Comparison of ENCODE assay signal across 14 cellular contexts in genomic region chr2:8380026-8380425, GRCh38.
A peak's percentile ranks its signal among the peaks of the same experiment; 100 is the strongest.
DNase-seq lines count a peak whose midpoint lies in the region; ATAC-seq and TF ChIP-seq lines count a peak whose summit lies in the region.
"Had no signal": no experiment of that assay in that cellular context is flagged by ENCODE, and none has a peak within 500 bp of the region (broad histone marks: within the 10 kb centered on the region; RNA-seq: fewer than 3 reads in every experiment).

No MANE protein-coding gene starts in this region.

- peak overlapping the region; percentile 72 for H3K27ac ChIP-seq in left ventricle myocardium inferior (replicated peaks)
- H3K27ac ChIP-seq: A549, transverse colon had no signal

- no peak overlapping the region for H3K27ac Mint-ChIP-seq in stimulated activated naive B cell treated with anti-CD40 and anti-IgM and Interleukin-4, amounts not matched to agents 10 μg/mL and 1 μg/mL and 100 μg/mL, for 72 hours
- no peak overlapping the region for H3K27ac Mint-ChIP-seq in activated T-helper 1 cell treated with anti-CD3 and anti-CD28 coated beads, Interleukin-12 subunit alpha, Interleukin-12 subunit beta, Interleukin-2, Interleukin-4 antibody, amounts not matched to agents 30 ng/mL and 10 ng/mL and 1 ng/mL, durations not matched to agents 14 hours and 24 hours and 36 hours

- no peaks in the 10 kb centered on the region for H3K27me3 ChIP-seq in left ventricle myocardium inferior (ENCODE audit: low read depth)
- H3K27me3 ChIP-seq: transverse colon had no signal

- H3K4me1 Mint-ChIP-seq in stimulated activated naive B cell treated with anti-CD40 and anti-IgM and Interleukin-4, amounts not matched to agents 10 μg/mL and 1 μg/mL and 100 μg/mL, for 72 hours = peaks cover 19 to 24% of the 10 kb centered on the region in 2 donors
- H3K4me1 Mint-ChIP-seq in activated T-helper 1 cell treated with anti-CD3 and anti-CD28 coated beads, Interleukin-12 subunit alpha, Interleukin-12 subunit beta, Interleukin-2, Interleukin-4 antibody, amounts not matched to agents 30 ng/mL and 10 ng/mL and 1 ng/mL, durations not matched to agents 14 hours and 24 hours and 36 hours (ENCODE audit: low read depth) = peaks cover 29% of the 10 kb centered on the region

- H3K4me1 ChIP-seq in left ventricle myocardium inferior = peaks cover 14% of the 10 kb centered on the region
- H3K4me1 ChIP-seq: A549, transverse colon had no signal

- no peak for DNase-seq in Right ventricle myocardium superior
- no peak for DNase-seq in cardiac septum (ENCODE audit: low spot score)
- DNase-seq in left ventricle myocardium inferior = peak; percentile 22
- DNase-seq in stimulated activated naive B cell treated with anti-CD40 and anti-IgM and Interleukin-4, amounts not matched to agents 10 μg/mL and 1 μg/mL and 100 μg/mL, for 72 hours = peak; percentile 20
- DNase-seq in NCI-H2081 treated with DMSO at 0.1 percent for 48 hours (lab: John Stamatoyannopoulos, UW) = no peak
- no peak for DNase-seq in activated T-helper 1 cell treated with anti-CD3 and anti-CD28 coated beads, Interleukin-12 subunit alpha, Interleukin-12 subunit beta, Interleukin-2, Interleukin-4 antibody, amounts not matched to agents 30 ng/mL and 10 ng/mL and 1 ng/mL, durations not matched to agents 14 hours and 24 hours and 36 hours (ENCODE audit: low spot score)
- no peak for DNase-seq in hypothalamus (lab: John Stamatoyannopoulos, UW)
- DNase-seq: activated CD8-positive, alpha-beta memory T cell treated with anti-CD3 and anti-CD28 coated beads, Interleukin-2, amount 50 U/mL, for 4 hours; H9; mesendoderm; retina; transverse colon had no signal

- intact Hi-C loops in Right ventricle myocardium superior (cut with DNase I) (no loop called here), cardiac septum (cut with DNase I) (no loop called here), left ventricle myocardium inferior (cut with micrococcal nuclease) (no loop called here)
- intact Hi-C loops in activated T-helper 1 cell treated with anti-CD3 and anti-CD28 coated beads, Interleukin-12 subunit alpha, Interleukin-12 subunit beta, Interleukin-2, Interleukin-4 antibody, amounts not matched to agents 30 ng/mL and 10 ng/mL and 1 ng/mL, durations not matched to agents 14 hours and 24 hours and 36 hours (cut with micrococcal nuclease) = no loop called here

- TF ChIP-seq CTCF in left ventricle myocardium inferior (IDR thresholded peaks at IDR 0.05; ENCODE audit: borderline replicate concordance) = no peak

- H3K4me3 ChIP-seq in left ventricle myocardium inferior = no peak overlapping the region
- H3K4me3 ChIP-seq: A549, transverse colon had no signal

- H3K27me3 Mint-ChIP-seq in stimulated activated naive B cell treated with anti-CD40 and anti-IgM and Interleukin-4, amounts not matched to agents 10 μg/mL and 1 μg/mL and 100 μg/mL, for 72 hours = peaks cover 30 to 37% of the 10 kb centered on the region in 2 donors
- H3K27me3 Mint-ChIP-seq in activated T-helper 1 cell treated with anti-CD3 and anti-CD28 coated beads, Interleukin-12 subunit alpha, Interleukin-12 subunit beta, Interleukin-2, Interleukin-4 antibody, amounts not matched to agents 30 ng/mL and 10 ng/mL and 1 ng/mL, durations not matched to agents 14 hours and 24 hours and 36 hours (ENCODE audit: insufficient read depth) = peaks cover 3% of the 10 kb centered on the region

- H3K9me3 ChIP-seq in left ventricle myocardium inferior (replicated peaks) = no peaks in the 10 kb centered on the region
- H3K9me3 ChIP-seq: A549, transverse colon had no signal

- no peaks in the 10 kb centered on the region for H3K36me3 Mint-ChIP-seq in stimulated activated naive B cell treated with anti-CD40 and anti-IgM and Interleukin-4, amounts not matched to agents 10 μg/mL and 1 μg/mL and 100 μg/mL, for 72 hours
- no peaks in the 10 kb centered on the region for H3K36me3 Mint-ChIP-seq in activated T-helper 1 cell treated with anti-CD3 and anti-CD28 coated beads, Interleukin-12 subunit alpha, Interleukin-12 subunit beta, Interleukin-2, Interleukin-4 antibody, amounts not matched to agents 30 ng/mL and 10 ng/mL and 1 ng/mL, durations not matched to agents 14 hours and 24 hours and 36 hours (ENCODE audit: low read depth)

- H3K36me3 ChIP-seq in left ventricle myocardium inferior = no peaks in the 10 kb centered on the region
- H3K36me3 ChIP-seq: transverse colon had no signal

- no peak overlapping the region for H3K4me3 Mint-ChIP-seq in stimulated activated naive B cell treated with anti-CD40 and anti-IgM and Interleukin-4, amounts not matched to agents 10 μg/mL and 1 μg/mL and 100 μg/mL, for 72 hours
- no peak overlapping the region for H3K4me3 Mint-ChIP-seq in activated T-helper 1 cell treated with anti-CD3 and anti-CD28 coated beads, Interleukin-12 subunit alpha, Interleukin-12 subunit beta, Interleukin-2, Interleukin-4 antibody, amounts not matched to agents 30 ng/mL and 10 ng/mL and 1 ng/mL, durations not matched to agents 14 hours and 24 hours and 36 hours
- H3K4me3 Mint-ChIP-seq: H9 had no signal

- ATAC-seq in Right ventricle myocardium superior (ENCODE audit: poor library complexity) (peak; percentile 52), HG03354 (IDR thresholded peaks at IDR 0.05; ENCODE audit: poor library complexity, severe bottlenecking, unreplicated experiment) (peak; percentile 32)
- peak; percentile 66 to 74 for ATAC-seq in stimulated activated naive B cell treated with anti-CD40 and anti-IgM and Interleukin-4, amounts not matched to agents 10 μg/mL and 1 μg/mL and 100 μg/mL, for 72 hours (replicated peaks)
- ATAC-seq: A549 had no signal

- H3K9me3 Mint-ChIP-seq in stimulated activated naive B cell treated with anti-CD40 and anti-IgM and Interleukin-4, amounts not matched to agents 10 μg/mL and 1 μg/mL and 100 μg/mL, for 72 hours = no peaks in the 10 kb centered on the region
- H3K9me3 Mint-ChIP-seq in activated T-helper 1 cell treated with anti-CD3 and anti-CD28 coated beads, Interleukin-12 subunit alpha, Interleukin-12 subunit beta, Interleukin-2, Interleukin-4 antibody, amounts not matched to agents 30 ng/mL and 10 ng/mL and 1 ng/mL, durations not matched to agents 14 hours and 24 hours and 36 hours = no peaks in the 10 kb centered on the region
- H3K9me3 Mint-ChIP-seq: H9 had no signal

Comparison
In these comparisons a context has a peak if more than half of its experiments do, and no peak if none do; other contexts are left out.
1. DNase-seq: peak in left ventricle myocardium inferior (single experiment) and stimulated activated naive B cell treated with anti-CD40 and anti-IgM and Interleukin-4, amounts not matched to agents 10 μg/mL and 1 μg/mL and 100 μg/mL, for 72 hours (single experiment); none in Right ventricle myocardium superior (single experiment), cardiac septum (single experiment), NCI-H2081 treated with DMSO at 0.1 percent for 48 hours (single experiment), activated T-helper 1 cell treated with anti-CD3 and anti-CD28 coated beads, Interleukin-12 subunit alpha, Interleukin-12 subunit beta, Interleukin-2, Interleukin-4 antibody, amounts not matched to agents 30 ng/mL and 10 ng/mL and 1 ng/mL, durations not matched to agents 14 hours and 24 hours and 36 hours (single experiment) and hypothalamus (0 of 51).
2. Peak in every context shown above with its lines, with median percentiles within 50 percentile points of each other: ATAC-seq.